ENCODE assay signal across 10 cellular contexts in the genomic region with DNA sequence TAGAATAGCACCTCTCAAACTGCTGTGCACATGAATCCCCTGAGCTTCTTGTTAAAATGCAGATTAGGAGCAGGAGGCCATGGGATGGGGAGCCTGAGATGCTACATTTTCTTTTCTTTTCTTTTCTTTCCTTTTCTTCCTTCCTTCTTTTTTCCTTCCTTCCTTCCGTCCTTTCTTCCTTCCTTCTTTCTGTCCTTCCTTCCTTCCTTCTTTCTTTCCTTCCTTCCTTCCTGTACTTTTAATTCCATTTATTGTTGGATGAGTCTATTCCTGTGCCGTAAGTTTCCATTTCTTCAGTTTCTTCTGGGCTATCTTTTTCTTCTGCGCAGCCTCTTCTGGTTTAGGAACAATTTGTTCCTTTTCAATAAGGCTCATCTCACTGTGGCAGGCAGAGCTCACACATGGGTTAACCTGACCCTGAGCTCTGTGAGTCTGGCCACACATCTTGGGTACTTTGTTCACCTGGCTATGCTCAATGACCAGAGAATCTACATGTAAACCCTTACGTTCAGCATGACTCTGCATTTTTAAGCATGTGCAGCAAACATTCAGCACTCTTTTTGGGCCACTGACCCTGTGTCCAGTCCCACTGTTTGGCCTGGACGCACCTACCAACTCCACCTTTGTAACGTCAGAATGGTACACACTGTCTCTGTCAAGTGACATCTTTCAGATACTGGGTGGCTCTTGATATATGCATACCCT.
DNase-seq lines count a peak whose midpoint lies in the region; ATAC-seq, FAIRE-seq and TF ChIP-seq lines count a peak whose summit lies in the region.
"Had no signal": no experiment of that assay in that cellular context is flagged by ENCODE, and none has a peak within 500 bp of the region (broad histone marks: within the 10 kb centered on the region; RNA-seq: fewer than 3 reads in every experiment).

No MANE protein-coding gene starts in this region.

- TF ChIP-seq POLR2A in K562 (conservative IDR thresholded peaks at IDR 0.05): no peak

- H3K4me1 Mint-ChIP-seq in GM23338: peaks cover 7% of the 10 kb centered on the region
- H3K4me1 Mint-ChIP-seq: CD8-positive, alpha-beta memory T cell had no signal

- H2AFZ ChIP-seq in GM23338: peak overlapping the region; percentile 32; the same call in 1 of the 2 replicates
- H2AFZ ChIP-seq in K562 (ENCODE audit: low read depth, low read length): no peak overlapping the region

- peaks cover 2% of the 10 kb centered on the region for H3K27me3 Mint-ChIP-seq in GM23338 (ENCODE audit: insufficient read depth, low read depth, poor library complexity)

- TF ChIP-seq CTCF in GM23338 (conservative IDR thresholded peaks at IDR 0.05; ENCODE audit: low read depth in 2 of 2) (no peak), K562 (IDR thresholded peaks at IDR 0.05 in 2 of 3, conservative IDR thresholded peaks at IDR 0.05 in 1 of 3; ENCODE audit: insufficient read depth in 2 of 3, low read depth in 1 of 3, low read length in 3 of 3) (no peak)

- H3K4me2 ChIP-seq in GM23338 (no peak overlapping the region), K562 (ENCODE audit: insufficient read depth, low read length) (no peak overlapping the region)

- no peak for TF ChIP-seq EP300 in K562 (IDR thresholded peaks at IDR 0.05; ENCODE audit: low read length)

- in situ Hi-C loops in K562 (cut with MboI): no loop called here

- WGBS in K562 (ENCODE audit: insufficient coverage, low coverage, missing lambda C conversion rate): 3% methylated on average over 6 of the region's 6 CpGs

- H3K9me2 ChIP-seq in GM23338 (ENCODE audit: insufficient read depth): peaks cover 4% of the 10 kb centered on the region; the same call in 1 of the 2 replicates

- no peaks in the 10 kb centered on the region for H3F3A ChIP-seq in GM23338 (replicated peaks; ENCODE audit: low read depth)

- H3K9me3 Mint-ChIP-seq in activated naive CD4-positive, alpha-beta T cell treated with anti-CD3 and anti-CD28 coated beads, Interleukin-2, amount 50 U/mL, for 72 hours: no peaks in the 10 kb centered on the region
- no peaks in the 10 kb centered on the region for H3K9me3 Mint-ChIP-seq in GM23338
- H3K9me3 Mint-ChIP-seq: CD8-positive, alpha-beta memory T cell had no signal

- no peak for TF ChIP-seq RAD21 in K562 (CRISPR knock-in tag; conservative IDR thresholded peaks at IDR 0.05 in 1 of 2, IDR thresholded peaks at IDR 0.05 in 1 of 2)

- ATAC-seq in activated naive CD4-positive, alpha-beta T cell treated with anti-CD3 and anti-CD28 coated beads, Interleukin-2, amount 50 U/mL, for 72 hours: no peak
- no peak for ATAC-seq in GM23338
- ATAC-seq in K562: no peak

- FAIRE-seq in K562 (lab: Jason Lieb, UNC): no peak

- POLR2A ChIA-PET in K562 (lab: Yijun Ruan, JAX): no interaction called here

- H3K27ac Mint-ChIP-seq in activated naive CD4-positive, alpha-beta T cell treated with anti-CD3 and anti-CD28 coated beads, Interleukin-2, amount 50 U/mL, for 72 hours: peak overlapping the region; percentile 21 to 63
- no peak overlapping the region for H3K27ac Mint-ChIP-seq in GM23338
- H3K27ac Mint-ChIP-seq: IgD-negative memory B cell had no signal

- H3K4me3 Mint-ChIP-seq in GM23338: no peak overlapping the region
- H3K4me3 Mint-ChIP-seq: CD8-positive, alpha-beta memory T cell; IgD-negative memory B cell had no signal

- H3K79me2 ChIP-seq in GM23338 (replicated peaks; ENCODE audit: insufficient read depth) (no peaks in the 10 kb centered on the region), K562 (ENCODE audit: control insufficient read depth, insufficient read depth, low read length) (no peaks in the 10 kb centered on the region)

- DNase-seq in activated naive CD4-positive, alpha-beta T cell treated with anti-CD3 and anti-CD28 coated beads, Interleukin-2, amount 50 U/mL, for 72 hours (ENCODE audit: low spot score in 2 of 2): no peak
- no peak for DNase-seq in activated naive CD4-positive, alpha-beta T cell treated with anti-CD3 and anti-CD28 coated beads, Interleukin-2, amount 50 U/mL, for 16 hours
- DNase-seq in GM23338 (ENCODE audit: low spot score) (no peak), K562 (ENCODE audit: extremely low read depth in 1 of 4, low spot score in 3 of 4) (no peak), foreskin melanocyte (no peak)
- DNase-seq in stimulated activated CD4-positive, alpha-beta T cell treated with anti-CD3 and anti-CD28 coated beads, Interleukin-2, amount 100 ng/mL, for 48 hours: no peak
- DNase-seq: Caco-2; CD8-positive, alpha-beta memory T cell; H7 had no signal

- no peaks in the 10 kb centered on the region for H3K9me1 ChIP-seq in K562 (ENCODE audit: control insufficient read depth, insufficient read depth, low read length)

- intact Hi-C loops in K562 (cut with micrococcal nuclease): no loop called here

- H3K27ac ChIP-seq in GM23338 (ENCODE audit: low read depth): no peak overlapping the region
- H3K27ac ChIP-seq in K562 (ENCODE audit: extremely low read depth, low read depth, low read length): no peak overlapping the region

- H4K20me1 ChIP-seq in GM23338 (replicated peaks; ENCODE audit: insufficient read depth) (no peaks in the 10 kb centered on the region), K562 (replicated peaks; ENCODE audit: control insufficient read depth, insufficient read depth, low read length) (no peaks in the 10 kb centered on the region)

- no peaks in the 10 kb centered on the region for H3K27me3 ChIP-seq in GM23338 (ENCODE audit: insufficient read depth)
- H3K27me3 ChIP-seq in K562 (ENCODE audit: control insufficient read depth in 2 of 2, insufficient read depth in 2 of 2, low read length in 2 of 2): peaks cover 0 to 6% of the 10 kb centered on the region in 2 experiments; a peak in 1 of 5 replicates

- H3K4me3 ChIP-seq in GM23338 (no peak overlapping the region), K562 (no peak overlapping the region)

- H3K36me3 Mint-ChIP-seq in activated naive CD4-positive, alpha-beta T cell treated with anti-CD3 and anti-CD28 coated beads, Interleukin-2, amount 50 U/mL, for 72 hours: no peaks in the 10 kb centered on the region
- no peaks in the 10 kb centered on the region for H3K36me3 Mint-ChIP-seq in GM23338 (ENCODE audit: low read depth)
- H3K36me3 Mint-ChIP-seq: IgD-negative memory B cell had no signal

- H3K36me3 ChIP-seq in GM23338 (ENCODE audit: insufficient read depth): no peaks in the 10 kb centered on the region
- no peaks in the 10 kb centered on the region for H3K36me3 ChIP-seq in K562 (ENCODE audit: control insufficient read depth, insufficient read depth, low read length)

- no peak overlapping the region for H3K9ac ChIP-seq in K562 (ENCODE audit: insufficient read depth in 1 of 2, low read depth in 2 of 2, low read length in 2 of 2)

- peaks cover 5% of the 10 kb centered on the region for H3K4me1 ChIP-seq in GM23338 (ENCODE audit: insufficient read depth)
- H3K4me1 ChIP-seq in K562 (replicated peaks in 1 of 2; ENCODE audit: control insufficient read depth in 2 of 2, insufficient read depth in 2 of 2, low read length in 2 of 2): no peaks in the 10 kb centered on the region
- H3K4me1 ChIP-seq: Caco-2 had no signal

- CTCF ChIA-PET in K562 (lab: Yijun Ruan, JAX; ENCODE audit: low intra/inter-chr PET ratio): no interaction called here

- BruUV-seq in K562 (replicated peaks; lab: Mats Ljungman, UMichigan): no TSS peak

- no peaks in the 10 kb centered on the region for H3K9me3 ChIP-seq in K562 (replicated peaks; ENCODE audit: control insufficient read depth, insufficient read depth, low read depth, low read length)
- H3K9me3 ChIP-seq: Caco-2 had no signal

TF ChIP-seq in GM23338, 12 proteins besides CTCF, POLR2A, EP300 and RAD21 (continues in another document):
- TF ChIP-seq EZH2 (IDR thresholded peaks at IDR 0.05; ENCODE audit: low read depth, unreplicated experiment): no peak
- no peak for TF ChIP-seq EZH2phosphoT487 (IDR thresholded peaks at IDR 0.05; ENCODE audit: unreplicated experiment)

TF ChIP-seq in K562, 482 proteins besides CTCF, POLR2A, EP300 and RAD21:
- TF ChIP-seq ZNF79 (CRISPR knock-in tag; IDR thresholded peaks at IDR 0.05; ENCODE audit: low read depth) (no peak), ZNF512 (tag; IDR thresholded peaks at IDR 0.05) (peak; percentile 51; the same call in 1 of the 2 replicates)
TF ChIP-seq in K562: peak in this region for 1.
